1 cellular context compared by ENCODE assay signal in the genomic region with DNA sequence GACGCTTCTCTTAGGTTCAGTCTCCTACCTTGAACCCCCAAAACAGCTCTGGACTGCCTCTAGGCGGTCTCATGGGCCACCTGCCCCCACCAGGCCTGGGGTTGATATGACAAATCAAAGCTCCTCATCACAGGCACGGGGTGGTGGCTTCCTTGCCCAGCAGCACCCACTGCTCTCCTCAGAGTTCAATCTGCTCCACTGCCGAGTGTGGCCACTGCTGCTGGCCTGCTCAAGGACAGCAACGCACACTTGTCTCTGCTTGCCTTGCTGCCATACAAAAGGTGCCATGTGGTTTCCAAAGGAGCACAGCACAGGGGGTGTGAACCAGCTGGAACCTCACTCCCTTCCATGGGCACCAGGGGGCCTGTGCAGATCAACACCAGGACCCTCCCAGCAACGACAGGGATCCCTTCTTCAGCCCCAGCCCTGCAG.
TF ChIP-seq lines count a peak whose summit lies in the region.

No MANE protein-coding gene starts in this region.

TF ChIP-seq in HCT116, 20 proteins besides CTCF, POLR2A, EP300 and RAD21 (continued from another document):
- TF ChIP-seq POLR2AphosphoS5 (IDR thresholded peaks at IDR 0.05; ENCODE audit: low read depth, low read length) = no peak
- TF ChIP-seq ELF1 (IDR thresholded peaks at IDR 0.05; ENCODE audit: borderline replicate concordance, low read depth) = no peak
- no peak for TF ChIP-seq SP1 (IDR thresholded peaks at IDR 0.05; ENCODE audit: low read depth)
- TF ChIP-seq SIN3A (IDR thresholded peaks at IDR 0.05; ENCODE audit: low read depth) = no peak
- TF ChIP-seq YY1 (IDR thresholded peaks at IDR 0.05; ENCODE audit: extremely low read depth, insufficient replicate concordance, low read depth, low read length) = no peak
- TF ChIP-seq, protein P1, sequence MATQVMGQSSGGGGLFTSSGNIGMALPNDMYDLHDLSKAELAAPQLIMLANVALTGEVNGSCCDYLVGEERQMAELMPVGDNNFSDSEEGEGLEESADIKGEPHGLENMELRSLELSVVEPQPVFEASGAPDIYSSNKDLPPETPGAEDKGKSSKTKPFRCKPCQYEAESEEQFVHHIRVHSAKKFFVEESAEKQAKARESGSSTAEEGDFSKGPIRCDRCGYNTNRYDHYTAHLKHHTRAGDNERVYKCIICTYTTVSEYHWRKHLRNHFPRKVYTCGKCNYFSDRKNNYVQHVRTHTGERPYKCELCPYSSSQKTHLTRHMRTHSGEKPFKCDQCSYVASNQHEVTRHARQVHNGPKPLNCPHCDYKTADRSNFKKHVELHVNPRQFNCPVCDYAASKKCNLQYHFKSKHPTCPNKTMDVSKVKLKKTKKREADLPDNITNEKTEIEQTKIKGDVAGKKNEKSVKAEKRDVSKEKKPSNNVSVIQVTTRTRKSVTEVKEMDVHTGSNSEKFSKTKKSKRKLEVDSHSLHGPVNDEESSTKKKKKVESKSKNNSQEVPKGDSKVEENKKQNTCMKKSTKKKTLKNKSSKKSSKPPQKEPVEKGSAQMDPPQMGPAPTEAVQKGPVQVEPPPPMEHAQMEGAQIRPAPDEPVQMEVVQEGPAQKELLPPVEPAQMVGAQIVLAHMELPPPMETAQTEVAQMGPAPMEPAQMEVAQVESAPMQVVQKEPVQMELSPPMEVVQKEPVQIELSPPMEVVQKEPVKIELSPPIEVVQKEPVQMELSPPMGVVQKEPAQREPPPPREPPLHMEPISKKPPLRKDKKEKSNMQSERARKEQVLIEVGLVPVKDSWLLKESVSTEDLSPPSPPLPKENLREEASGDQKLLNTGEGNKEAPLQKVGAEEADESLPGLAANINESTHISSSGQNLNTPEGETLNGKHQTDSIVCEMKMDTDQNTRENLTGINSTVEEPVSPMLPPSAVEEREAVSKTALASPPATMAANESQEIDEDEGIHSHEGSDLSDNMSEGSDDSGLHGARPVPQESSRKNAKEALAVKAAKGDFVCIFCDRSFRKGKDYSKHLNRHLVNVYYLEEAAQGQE (IDR thresholded peaks at IDR 0.05; ENCODE audit: low read depth) = no peak
- TF ChIP-seq EZH2 (IDR thresholded peaks at IDR 0.05) = no peak
- TF ChIP-seq, protein P2, sequence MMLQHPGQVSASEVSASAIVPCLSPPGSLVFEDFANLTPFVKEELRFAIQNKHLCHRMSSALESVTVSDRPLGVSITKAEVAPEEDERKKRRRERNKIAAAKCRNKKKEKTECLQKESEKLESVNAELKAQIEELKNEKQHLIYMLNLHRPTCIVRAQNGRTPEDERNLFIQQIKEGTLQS (IDR thresholded peaks at IDR 0.05) = no peak
- TF ChIP-seq EZH2phosphoT487 (IDR thresholded peaks at IDR 0.05; ENCODE audit: borderline replicate concordance) = no peak
- no peak for TF ChIP-seq JUND (IDR thresholded peaks at IDR 0.05)
